ENCODE assay signal across 20 cellular contexts in the genomic region with DNA sequence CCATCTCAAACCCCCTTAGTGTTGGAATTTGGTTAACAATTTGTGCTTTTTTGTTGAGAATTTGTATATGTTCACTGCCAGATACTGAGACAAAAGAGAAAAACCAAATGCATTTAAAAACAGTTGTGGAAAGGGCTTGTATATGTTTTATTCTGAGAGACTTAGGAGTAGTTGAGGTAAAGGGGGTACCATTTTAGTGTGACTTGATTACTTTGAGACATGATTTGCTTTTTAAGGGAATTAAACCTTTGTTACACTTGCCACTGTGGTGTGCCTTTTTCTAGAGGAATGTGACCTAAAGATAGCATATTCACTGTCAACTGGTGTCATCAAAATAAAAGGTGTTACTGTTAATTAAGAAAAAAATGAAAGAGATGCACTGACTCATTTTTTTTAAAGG. TPM values are rescaled to one million over a fixed set of nuclear protein-coding genes. Genes with fewer than 3 reads are reported as not detected.
DNase-seq lines count a peak whose midpoint lies in the region; ATAC-seq, FAIRE-seq and TF ChIP-seq lines count a peak whose summit lies in the region.
"Had no signal": no experiment of that assay in that cellular context is flagged by ENCODE, and none has a peak within 500 bp of the region (broad histone marks: within the 10 kb centered on the region; RNA-seq: fewer than 3 reads in every experiment).

No MANE protein-coding gene starts in this region.

- H3K18ac ChIP-seq in IMR-90 (ENCODE audit: low read depth, low read length), result no peak overlapping the region

- TF ChIP-seq POLR2A in IMR-90 (IDR thresholded peaks at IDR 0.05; ENCODE audit: low read depth, low read length), result no peak
- no peak for TF ChIP-seq POLR2A in esophagus squamous epithelium (IDR thresholded peaks at IDR 0.05)

- in situ Hi-C loops in IMR-90 (cut with MboI; ENCODE audit: low sequenced_read_pairs), result loop anchor here (5.0 kb wide), 1 partner anchor 59 kb away; a partner anchor contains a TSS

- H3K9me3 ChIP-seq in AG04450 (ENCODE audit: control insufficient read depth, insufficient read depth, low read length) (no peaks in the 10 kb centered on the region; the same call in 1 of the 2 replicates), IMR-90 (ENCODE audit: control insufficient read depth, insufficient read depth, low read length) (no peaks in the 10 kb centered on the region), kidney (ENCODE audit: control insufficient read depth in 1 of 2, low read length in 2 of 2) (peaks cover 0 to 3% of the 10 kb centered on the region in 2 donors), esophagus squamous epithelium (no peaks in the 10 kb centered on the region)
- H3K9me3 ChIP-seq: gastrocnemius medialis, vagina had no signal

- H3K9ac ChIP-seq in IMR-90 (ENCODE audit: low read depth, low read length), result peak overlapping the region; percentile 55; the same call in 1 of the 2 replicates
- no peak overlapping the region for H3K9ac ChIP-seq in kidney (ENCODE audit: low read length in 2 of 2)

- H3K36me3 Mint-ChIP-seq in brain, result peaks cover 15% of the 10 kb centered on the region
- peaks cover 33% of the 10 kb centered on the region for H3K36me3 Mint-ChIP-seq in nephron (ENCODE audit: low read depth)
- H3K36me3 Mint-ChIP-seq: activated naive CD8-positive, alpha-beta T cell treated with anti-CD3 and anti-CD28 coated beads, Interleukin-2, amount 10 ng/mL, durations not matched to agents 7 days and 5 days had no signal

- H3K27ac ChIP-seq in AG04450 (ENCODE audit: low read depth, low read length) (no peak overlapping the region), IMR-90 (ENCODE audit: insufficient read depth, low read length) (peak overlapping the region; percentile 50; the same call in 1 of the 2 replicates), kidney (ENCODE audit: low read depth in 2 of 2, low read length in 2 of 2) (no peak overlapping the region), esophagus squamous epithelium (no peak overlapping the region)
- H3K27ac ChIP-seq: gastrocnemius medialis, vagina had no signal

- DNase-seq in AG04450 (ENCODE audit: low read depth, low spot score) (no peak), IMR-90 (no peak), kidney (no peak), NCI-H2227 (lab: John Stamatoyannopoulos, UW; ENCODE audit: unreplicated experiment) (no peak), NCI-H128 (lab: John Stamatoyannopoulos, UW; ENCODE audit: unreplicated experiment) (no peak), esophagus squamous epithelium (lab: John Stamatoyannopoulos, UW) (no peak)
- DNase-seq: activated naive CD8-positive, alpha-beta T cell treated with anti-CD3 and anti-CD28 coated beads, Interleukin-2, amount 10 ng/mL, durations not matched to agents 7 days and 5 days; activated T-cell treated with anti-CD3 and anti-CD28 coated beads, Interleukin-2, amount 50 U/mL, for 48 hours; Calu3; gastrocnemius medialis; KG1; NCI-H1105; NCI-H226; occipital lobe; stimulated activated naive B cell treated with anti-CD40 and anti-IgM and Interleukin-4, amounts not matched to agents 10 μg/mL and 1 μg/mL and 100 μg/mL, for 72 hours had no signal

- no peak for TF ChIP-seq RAD21 in IMR-90 (IDR thresholded peaks at IDR 0.05; ENCODE audit: low read length)

- peaks cover 15% of the 10 kb centered on the region for H3K27me3 Mint-ChIP-seq in brain
- H3K27me3 Mint-ChIP-seq in nephron (ENCODE audit: low read depth), result no peaks in the 10 kb centered on the region

- peak overlapping the region; percentile 41; the same call in 1 of the 2 replicates for H3K23ac ChIP-seq in IMR-90 (ENCODE audit: low read depth, low read length)

- H3K9me3 Mint-ChIP-seq in brain (peaks cover 0 to 2% (median 0%) of the 10 kb centered on the region in 5 experiments), nephron (no peaks in the 10 kb centered on the region)
- H3K9me3 Mint-ChIP-seq: activated naive CD8-positive, alpha-beta T cell treated with anti-CD3 and anti-CD28 coated beads, Interleukin-2, amount 10 ng/mL, durations not matched to agents 7 days and 5 days; central memory CD8-positive, alpha-beta T cell; stimulated activated naive B cell treated with anti-CD40 and anti-IgM and Interleukin-4, amounts not matched to agents 10 μg/mL and 1 μg/mL and 100 μg/mL, for 72 hours had no signal

- H4K8ac ChIP-seq in IMR-90 (ENCODE audit: low read depth in 2 of 2, low read length in 2 of 2), result no peak overlapping the region

- CTCF ChIA-PET in AG04450 (lab: Charles Lee) (interaction anchor here (7.5 kb wide), 1 partner anchor 31 kb away, joined by 37 read pairs; no protein-coding TSS in a partner anchor), IMR-90 (lab: Yijun Ruan, JAX) (interaction anchor here (0.6 to 1.6 kb wide), 2 partner anchors 10 to 15 kb away, joined by 4 read pairs; no protein-coding TSS in a partner anchor)

- H2BK120ac ChIP-seq in IMR-90 (ENCODE audit: low read depth, low read length), result 0 out of 2 replicates have a peak overlapping the region, but pooled peaks have one; percentile 17

- no peak overlapping the region; the same call in 1 of the 2 replicates for H3K4ac ChIP-seq in IMR-90 (ENCODE audit: low read depth, low read length)

- peaks cover 6% of the 10 kb centered on the region for H3K9me1 ChIP-seq in IMR-90 (ENCODE audit: insufficient read depth, low read length)

- TF ChIP-seq CTCF in AG04450 (IDR thresholded peaks at IDR 0.05; ENCODE audit: low read depth, low read length), result no peak
- no peak for TF ChIP-seq CTCF in IMR-90 (conservative IDR thresholded peaks at IDR 0.05; ENCODE audit: low read depth, low read length)
- no peak for TF ChIP-seq CTCF in brain (conservative IDR thresholded peaks at IDR 0.05)
- TF ChIP-seq CTCF in nephron (IDR thresholded peaks at IDR 0.05; ENCODE audit: unreplicated experiment in 3 of 3), result no peak
- TF ChIP-seq CTCF in kidney (IDR thresholded peaks at IDR 0.05; ENCODE audit: borderline replicate concordance, extremely low read depth, insufficient read depth), result no peak
- no peak for TF ChIP-seq CTCF in esophagus squamous epithelium (IDR thresholded peaks at IDR 0.05)

- no peak for FAIRE-seq in kidney (lab: Jason Lieb, UNC)

- H2BK5ac ChIP-seq in IMR-90 (ENCODE audit: low read depth, low read length, poor library complexity, severe bottlenecking), result peak overlapping the region; percentile 90

- H4K20me1 ChIP-seq in IMR-90 (ENCODE audit: insufficient read depth, low read length), result peaks cover 35% of the 10 kb centered on the region

- H4K91ac ChIP-seq in IMR-90 (ENCODE audit: insufficient read depth, low read depth, low read length), result peak overlapping the region; percentile 26; the same call in 1 of the 2 replicates

- H3K4me1 ChIP-seq in IMR-90 (ENCODE audit: control insufficient read depth, insufficient read depth, low read length) (peaks cover 4% of the 10 kb centered on the region), kidney (ENCODE audit: control insufficient read depth in 1 of 2, insufficient read depth in 1 of 2, low read depth in 1 of 2, low read length in 2 of 2) (peaks cover 0 to 2% of the 10 kb centered on the region in 2 donors), esophagus squamous epithelium (peaks cover 0 to 26% (median 17%) of the 10 kb centered on the region in 3 donors)

- H3K27me3 ChIP-seq in AG04450 (ENCODE audit: control insufficient read depth, insufficient read depth, low read length) (no peaks in the 10 kb centered on the region), IMR-90 (ENCODE audit: control insufficient read depth, insufficient read depth, low read length) (no peaks in the 10 kb centered on the region), esophagus squamous epithelium (peaks cover 15 to 100% (median 67%) of the 10 kb centered on the region in 4 donors)

- peaks cover 5 to 38% of the 10 kb centered on the region in 2 experiments; a peak in 3 of 4 replicates for H3K79me1 ChIP-seq in IMR-90 (ENCODE audit: low read depth in 1 of 2, low read length in 2 of 2)

- no peak overlapping the region for H2BK20ac ChIP-seq in IMR-90 (ENCODE audit: low read depth, low read length)

- H3K27ac Mint-ChIP-seq in brain (peak overlapping the region in 2 of 5 experiments; percentile 32 to 42), nephron (peak overlapping the region; percentile 54 to 87 (median 54))
- H3K27ac Mint-ChIP-seq: activated naive CD8-positive, alpha-beta T cell treated with anti-CD3 and anti-CD28 coated beads, Interleukin-2, amount 10 ng/mL, durations not matched to agents 7 days and 5 days; stimulated activated naive B cell treated with anti-CD40 and anti-IgM and Interleukin-4, amounts not matched to agents 10 μg/mL and 1 μg/mL and 100 μg/mL, for 72 hours had no signal

- intact Hi-C loops in IMR-90 (cut with micrococcal nuclease), result no loop called here
- intact Hi-C loops in kidney (cut with DNase I), result no loop called here
- intact Hi-C loops in esophagus squamous epithelium (cut with DNase I), result no loop called here

- H2AK5ac ChIP-seq in IMR-90 (ENCODE audit: low read depth, low read length), result no peak overlapping the region

- H2AK9ac ChIP-seq in IMR-90 (replicated peaks; ENCODE audit: low read depth, low read length, poor library complexity), result no peak overlapping the region

- H3K36me3 ChIP-seq in IMR-90 (ENCODE audit: control insufficient read depth, insufficient read depth, low read length) (no peaks in the 10 kb centered on the region), kidney (ENCODE audit: control insufficient read depth in 1 of 2, insufficient read depth in 2 of 2, low read length in 2 of 2) (no peaks in the 10 kb centered on the region), esophagus squamous epithelium (no peaks in the 10 kb centered on the region)
- H3K36me3 ChIP-seq: gastrocnemius medialis, vagina had no signal

- no peak overlapping the region for H4K5ac ChIP-seq in IMR-90 (ENCODE audit: low read depth, low read length)

- peak overlapping the region in 4 of 5 experiments; percentile 83 to 95 (median 89) for H3K4me3 Mint-ChIP-seq in brain
- peak overlapping the region; percentile 87 to 95 (median 94) for H3K4me3 Mint-ChIP-seq in nephron
- H3K4me3 Mint-ChIP-seq: activated naive CD8-positive, alpha-beta T cell treated with anti-CD3 and anti-CD28 coated beads, Interleukin-2, amount 10 ng/mL, durations not matched to agents 7 days and 5 days; central memory CD8-positive, alpha-beta T cell; stimulated activated naive B cell treated with anti-CD40 and anti-IgM and Interleukin-4, amounts not matched to agents 10 μg/mL and 1 μg/mL and 100 μg/mL, for 72 hours had no signal

- no TSS peak for BruUV-seq in IMR-90 (replicated peaks; lab: Mats Ljungman, UMichigan)

- H2BK15ac ChIP-seq in IMR-90 (ENCODE audit: low read depth, low read length), result no peak overlapping the region

- POLR2A ChIA-PET in AG04450 (lab: Yijun Ruan, JAX) (no interaction called here), IMR-90 (lab: Charles Lee; ENCODE audit: unreplicated experiment) (no interaction called here)

- peak overlapping the region; percentile 50 for H3K56ac ChIP-seq in IMR-90 (ENCODE audit: extremely low read depth, insufficient read depth, low read length)

- H3K4me1 Mint-ChIP-seq in brain (peaks cover 76% of the 10 kb centered on the region), nephron (peaks cover 70% of the 10 kb centered on the region)

- dilution Hi-C loops in IMR-90 (cut with HindIII; ENCODE audit: low sequenced_read_pairs, unreplicated experiment), result no loop called here

- H2AFZ ChIP-seq in IMR-90 (replicated peaks; ENCODE audit: low read length, poor library complexity), result no peak overlapping the region

- no peak for ATAC-seq in IMR-90 (ENCODE audit: low read depth)
- ATAC-seq: gastrocnemius medialis; stimulated activated naive B cell treated with anti-CD40 and anti-IgM and Interleukin-4, amounts not matched to agents 10 μg/mL and 1 μg/mL and 100 μg/mL, for 72 hours had no signal

- H3K4me2 ChIP-seq in IMR-90 (ENCODE audit: low read depth, low read length), result peak overlapping the region; percentile 99

- peak overlapping the region; percentile 64; the same call in 1 of the 2 replicates for H3K14ac ChIP-seq in IMR-90 (replicated peaks; ENCODE audit: low read depth, low read length)

- H3K4me3 ChIP-seq in AG04450 (ENCODE audit: low read depth, low read length) (peak overlapping the region; percentile 92), IMR-90 (ENCODE audit: insufficient read depth, low read depth, low read length) (no peak overlapping the region), kidney (ENCODE audit: low read length in 2 of 2) (no peak overlapping the region), esophagus squamous epithelium (no peak overlapping the region)
- H3K4me3 ChIP-seq: gastrocnemius medialis, vagina had no signal

RNA-seq across cellular contexts. Expression of a gene that starts 4.5 kb away (rescaled TPM):
- polyA plus RNA-seq in AG04450 (2011; rRNA removed) (9.9 and 11.7 TPM in 2 replicates), IMR-90 (2012; rRNA removed) (12.2 and 13.1 TPM in 2 replicates), brain (ENCODE audit: insufficient read depth, low read depth, low replicate concordance) (not detected), kidney (ENCODE audit: insufficient read depth, low read depth, low replicate concordance) (1.5 TPM)
- polyA minus RNA-seq in AG04450 (2011; rRNA and poly(A)+ RNA removed), result 26.8 and 29.3 TPM in 2 replicates
- total RNA-seq in IMR-90 (2012; rRNA removed) (10.2 and 11.9 TPM in 2 replicates), kidney (1.3 TPM), esophagus squamous epithelium (not detected)
- polyA plus RNA-seq in IMR-90 (2012; cell fraction: cytosol; rRNA removed), result 9.1 and 9.2 TPM in 2 replicates
- 23.6 and 36.0 TPM in 2 replicates for polyA plus RNA-seq in IMR-90 (2012; cell fraction: nucleus; rRNA removed; ENCODE audit: low replicate concordance)
- total RNA-seq: activated naive CD8-positive, alpha-beta T cell treated with anti-CD3 and anti-CD28 coated beads, Interleukin-2, amount 10 ng/mL, durations not matched to agents 7 days and 5 days; gastrocnemius medialis; vagina had no signal

RNA-seq across cellular contexts. Expression of a gene that starts 33.3 kb away (rescaled TPM):
- polyA plus RNA-seq in AG04450 (2011; rRNA removed) (0.25 and 0.38 TPM in 2 replicates), IMR-90 (2012; rRNA removed) (0.44 TPM in 1 of 2 replicates, not detected in the other), brain (ENCODE audit: insufficient read depth, low read depth, low replicate concordance) (not detected), kidney (ENCODE audit: insufficient read depth, low read depth, low replicate concordance) (not detected)
- not detected in 2 replicates for polyA minus RNA-seq in AG04450 (2011; rRNA and poly(A)+ RNA removed)
- total RNA-seq in IMR-90 (2012; rRNA removed) (not detected in 2 replicates), kidney (not detected), esophagus squamous epithelium (not detected)
- 0.12 TPM in 1 of 2 replicates, not detected in the other for polyA plus RNA-seq in IMR-90 (2012; cell fraction: cytosol; rRNA removed)
- polyA plus RNA-seq in IMR-90 (2012; cell fraction: nucleus; rRNA removed; ENCODE audit: low replicate concordance), result not detected in 2 replicates
- total RNA-seq: activated naive CD8-positive, alpha-beta T cell treated with anti-CD3 and anti-CD28 coated beads, Interleukin-2, amount 10 ng/mL, durations not matched to agents 7 days and 5 days; Calu3; gastrocnemius medialis; occipital lobe; SK-MEL-5; vagina had no signal

RNA-seq across cellular contexts. Expression of a gene that starts 57.0 kb away (rescaled TPM):
- polyA plus RNA-seq in AG04450 (2011; rRNA removed), result 116 and 119 TPM in 2 replicates
- polyA minus RNA-seq in AG04450 (2011; rRNA and poly(A)+ RNA removed), result 104 and 105 TPM in 2 replicates
- total RNA-seq in IMR-90 (2012; rRNA removed), result 171 and 191 TPM in 2 replicates
- 178 and 181 TPM in 2 replicates for polyA plus RNA-seq in IMR-90 (2012; rRNA removed)
- polyA plus RNA-seq in IMR-90 (2012; cell fraction: cytosol; rRNA removed), result 229 and 242 TPM in 2 replicates
- 106 and 120 TPM in 2 replicates for polyA plus RNA-seq in IMR-90 (2012; cell fraction: nucleus; rRNA removed; ENCODE audit: low replicate concordance)
- 140 TPM for polyA plus RNA-seq in brain (ENCODE audit: insufficient read depth, low read depth, low replicate concordance)
- 110 TPM for total RNA-seq in kidney
- polyA plus RNA-seq in kidney (ENCODE audit: insufficient read depth, low read depth, low replicate concordance), result 203 TPM
- total RNA-seq in esophagus squamous epithelium, result 10 to 100 TPM; 39.0 to 64.7 (median 60.4) TPM
